In genomic region chr3:171320721-171321120, GRCh38 we compare ENCODE assay signal across 16 cellular contexts.
A peak's percentile ranks its signal among the peaks of the same experiment; 100 is the strongest.
DNase-seq lines count a peak whose midpoint lies in the region; ATAC-seq and TF ChIP-seq lines count a peak whose summit lies in the region.
"Had no signal": no experiment of that assay in that cellular context is flagged by ENCODE, and none has a peak within 500 bp of the region (broad histone marks: within the 10 kb centered on the region; RNA-seq: fewer than 3 reads in every experiment).

No MANE protein-coding gene starts in this region.

- no peaks in the 10 kb centered on the region for H3K9me3 ChIP-seq in left ventricle myocardium inferior (replicated peaks)

- no peaks in the 10 kb centered on the region for H3K36me3 ChIP-seq in left ventricle myocardium inferior

- ATAC-seq in sciatic nerve (peak; percentile 77), HG03354 (IDR thresholded peaks at IDR 0.05; ENCODE audit: poor library complexity, severe bottlenecking, unreplicated experiment) (no peak)
- ATAC-seq in activated T-helper 17 cell treated with anti-CD3 and anti-CD28 coated beads, Interleukin-2, amount 50 U/mL, for 72 hours (replicated peaks), result no peak

- H3K27me3 Mint-ChIP-seq in activated T-helper 17 cell treated with anti-CD3 and anti-CD28 coated beads, Interleukin-2, amount 50 U/mL, for 72 hours, result no peaks in the 10 kb centered on the region
- H3K27me3 Mint-ChIP-seq: dendritic cell treated with granulocyte-macrophage colony-stimulating factor and Interleukin-4, amounts not matched to agents 40 ng/mL and 50 ng/mL, for 4 days; stimulated activated naive CD8-positive, alpha-beta T cell treated with anti-CD3 and anti-CD28 coated beads, Interleukin-15, Interleukin-2, amounts not matched to agents 100 ng/mL and 50 ng/mL, for 24 hours had no signal

- no peak overlapping the region for H3K4me3 Mint-ChIP-seq in activated T-helper 17 cell treated with anti-CD3 and anti-CD28 coated beads, Interleukin-2, amount 50 U/mL, for 72 hours
- H3K4me3 Mint-ChIP-seq: dendritic cell treated with granulocyte-macrophage colony-stimulating factor and Interleukin-4, amounts not matched to agents 40 ng/mL and 50 ng/mL, for 4 days; stimulated activated naive CD8-positive, alpha-beta T cell treated with anti-CD3 and anti-CD28 coated beads, Interleukin-15, Interleukin-2, amounts not matched to agents 100 ng/mL and 50 ng/mL, for 24 hours had no signal

- DNase-seq in HuH-7 (ENCODE audit: low spot score) (peak; percentile 15), left ventricle myocardium inferior (no peak), sciatic nerve (ENCODE audit: low spot score) (no peak)
- no peak for DNase-seq in activated CD4-positive, alpha-beta T cell treated with anti-CD3 and anti-CD28 coated beads for 48 hours
- DNase-seq in stimulated activated CD4-positive, alpha-beta T cell treated with anti-CD3 and anti-CD28 coated beads, Interleukin-2, amount 100 ng/mL, for 24 hours, result no peak
- DNase-seq: activated CD4-positive, alpha-beta T cell treated with anti-CD3 and anti-CD28 coated beads for 4 hours; activated effector memory CD4-positive, alpha-beta T cell treated with Interleukin-2 at 50 U/mL for 16 hours; H7; Kasumi-1; NCI-H748 treated with DMSO at 0.1 percent for 48 hours had no signal

- TF ChIP-seq CTCF in left ventricle myocardium inferior (IDR thresholded peaks at IDR 0.05; ENCODE audit: borderline replicate concordance), result no peak

- intact Hi-C loops in left ventricle myocardium inferior (cut with micrococcal nuclease) (no loop called here), sciatic nerve (cut with DNase I) (no loop called here)

- no peaks in the 10 kb centered on the region for H3K9me3 Mint-ChIP-seq in activated T-helper 17 cell treated with anti-CD3 and anti-CD28 coated beads, Interleukin-2, amount 50 U/mL, for 72 hours
- H3K9me3 Mint-ChIP-seq: dendritic cell treated with granulocyte-macrophage colony-stimulating factor and Interleukin-4, amounts not matched to agents 40 ng/mL and 50 ng/mL, for 4 days; stimulated activated naive CD8-positive, alpha-beta T cell treated with anti-CD3 and anti-CD28 coated beads, Interleukin-15, Interleukin-2, amounts not matched to agents 100 ng/mL and 50 ng/mL, for 24 hours had no signal

- H3K4me1 Mint-ChIP-seq in activated T-helper 17 cell treated with anti-CD3 and anti-CD28 coated beads, Interleukin-2, amount 50 U/mL, for 72 hours, result peaks cover 14% of the 10 kb centered on the region

- no peak overlapping the region for H3K27ac Mint-ChIP-seq in activated T-helper 17 cell treated with anti-CD3 and anti-CD28 coated beads, Interleukin-2, amount 50 U/mL, for 72 hours
- H3K27ac Mint-ChIP-seq: dendritic cell treated with granulocyte-macrophage colony-stimulating factor and Interleukin-4, amounts not matched to agents 40 ng/mL and 50 ng/mL, for 4 days; stimulated activated naive CD8-positive, alpha-beta T cell treated with anti-CD3 and anti-CD28 coated beads, Interleukin-15, Interleukin-2, amounts not matched to agents 100 ng/mL and 50 ng/mL, for 24 hours had no signal

- peak overlapping the region; percentile 17 for H3K4me3 ChIP-seq in left ventricle myocardium inferior

- no peaks in the 10 kb centered on the region for H3K36me3 Mint-ChIP-seq in activated T-helper 17 cell treated with anti-CD3 and anti-CD28 coated beads, Interleukin-2, amount 50 U/mL, for 72 hours (ENCODE audit: low read depth)

- no peaks in the 10 kb centered on the region for H3K27me3 ChIP-seq in left ventricle myocardium inferior (ENCODE audit: low read depth)

- H3K27ac ChIP-seq in angular gyrus (ENCODE audit: low read depth, low read length) (peak overlapping the region; percentile 51), left ventricle myocardium inferior (replicated peaks) (peak overlapping the region; percentile 67)
- H3K27ac ChIP-seq: C4-2B had no signal

- H3K4me1 ChIP-seq in left ventricle myocardium inferior, result peaks cover 64% of the 10 kb centered on the region
